1 cellular context compared by ENCODE assay signal in genomic region chr12:1880153-1880845, GRCh38.
TF ChIP-seq lines count a peak whose summit lies in the region.

No MANE protein-coding gene starts in this region.

TF ChIP-seq in K562, 482 proteins besides CTCF, POLR2A, EP300 and RAD21:
- TF ChIP-seq MAFK (IDR thresholded peaks at IDR 0.05; ENCODE audit: low read length) (peak; percentile 54; the same call in 1 of the 2 replicates), PATZ1 (CRISPR knock-in tag; IDR thresholded peaks at IDR 0.05; ENCODE audit: borderline replicate concordance) (no peak), ZNF592 (IDR thresholded peaks at IDR 0.05) (no peak), NEUROD1 (IDR thresholded peaks at IDR 0.05; ENCODE audit: borderline replicate concordance, low read depth, low read length, partially characterized antibody) (no peak), NCOA1 (IDR thresholded peaks at IDR 0.05; ENCODE audit: low read depth) (no peak), NFIC (IDR thresholded peaks at IDR 0.05) (no peak), L3MBTL2 (IDR thresholded peaks at IDR 0.05) (peak; percentile 44; the same call in 1 of the 2 replicates), ZNF518B (CRISPR knock-in tag; IDR thresholded peaks at IDR 0.05) (no peak), MAFF (IDR thresholded peaks at IDR 0.05; ENCODE audit: low read length) (peak; percentile 56; the same call in 1 of the 2 replicates), HBP1 (CRISPR knock-in tag; IDR thresholded peaks at IDR 0.05) (no peak), MAFG (tag; conservative IDR thresholded peaks at IDR 0.05) (peak; percentile 79), C11orf30 (IDR thresholded peaks at IDR 0.05; ENCODE audit: low read depth) (peak; percentile 79), TARDBP (IDR thresholded peaks at IDR 0.05) (no peak), NFE2 (IDR thresholded peaks at IDR 0.05; ENCODE audit: low read depth) (peak; percentile 79), FIP1L1 (IDR thresholded peaks at IDR 0.05; ENCODE audit: low read depth, low read length, poor library complexity, severe bottlenecking) (no peak), ZNF316 (IDR thresholded peaks at IDR 0.05) (peak; percentile 80), RHOXF2B (CRISPR knock-in tag; conservative IDR thresholded peaks at IDR 0.05) (no peak), STAT6 (CRISPR knock-in tag; IDR thresholded peaks at IDR 0.05) (no peak), ZNF277 (CRISPR knock-in tag; IDR thresholded peaks at IDR 0.05; ENCODE audit: borderline replicate concordance) (no peak), BACH1 (tag; IDR thresholded peaks at IDR 0.05) (peak; percentile 56; the same call in 1 of the 2 replicates)
